Comparison of ENCODE assay signal across 10 cellular contexts in genomic region chr15:28107111-28107893, GRCh38. TPM values are rescaled to one million over a fixed set of nuclear protein-coding genes. Genes with fewer than 3 reads are reported as not detected.
DNase-seq lines count a peak whose midpoint lies in the region; ATAC-seq and TF ChIP-seq lines count a peak whose summit lies in the region.
"Had no signal": no experiment of that assay in that cellular context is flagged by ENCODE, and none has a peak within 500 bp of the region (broad histone marks: within the 10 kb centered on the region; RNA-seq: fewer than 3 reads in every experiment).

No MANE protein-coding gene starts in this region.

- no peak for TF ChIP-seq CTCF in sigmoid colon (IDR thresholded peaks at IDR 0.05)

- intact Hi-C loops in sigmoid colon (cut with DNase I), result no loop called here

- 0 out of 2 replicates have a peak, but pooled peaks cover 2% of the 10 kb centered on the region for H3K36me3 ChIP-seq in iPS DF 6.9 (ENCODE audit: control insufficient read depth, insufficient read depth, low read length)
- peaks cover 0 to 14% (median 11%) of the 10 kb centered on the region in 4 donors for H3K36me3 ChIP-seq in sigmoid colon

- no CpG with 5 or more reads among the region's 62 CpGs for WGBS in iPS DF 6.9 (ENCODE audit: insufficient coverage, insufficient read length)
- WGBS in sigmoid colon, 2 donors, result 5 to 20% methylated on average over 62 of the region's 62 CpGs

- no peak for TF ChIP-seq POLR2A in sigmoid colon (IDR thresholded peaks at IDR 0.05)

- peak; percentile 36 for ATAC-seq in GM18511 (IDR thresholded peaks at IDR 0.05; ENCODE audit: unreplicated experiment)
- ATAC-seq in activated naive CD8-positive, alpha-beta T cell treated with anti-CD3 and anti-CD28 coated beads, Interleukin-2, amount 10 ng/mL, durations not matched to agents 7 days and 5 days (ENCODE audit: low read depth), result peak; percentile 56

- H3K27me3 ChIP-seq in iPS DF 6.9 (ENCODE audit: control insufficient read depth, insufficient read depth, low read length) (peaks cover 17% of the 10 kb centered on the region), sigmoid colon (peaks cover 6 to 53% (median 34%) of the 10 kb centered on the region in 3 donors)

- H3K9me3 Mint-ChIP-seq in activated naive CD8-positive, alpha-beta T cell treated with anti-CD3 and anti-CD28 coated beads, Interleukin-2, amount 10 ng/mL, durations not matched to agents 7 days and 5 days, result no peaks in the 10 kb centered on the region

- H3K4me3 ChIP-seq in iPS DF 6.9 (ENCODE audit: low read length), result peak overlapping the region; percentile 40; the same call in 1 of the 2 replicates
- peak overlapping the region; percentile 27 to 55 (median 48) for H3K4me3 ChIP-seq in sigmoid colon

- H3K4me1 Mint-ChIP-seq in activated naive CD8-positive, alpha-beta T cell treated with anti-CD3 and anti-CD28 coated beads, Interleukin-2, amount 10 ng/mL, durations not matched to agents 7 days and 5 days, result peaks cover 12% of the 10 kb centered on the region

- H3K4me1 ChIP-seq in iPS DF 6.9 (ENCODE audit: control insufficient read depth, insufficient read depth, low read length) (no peaks in the 10 kb centered on the region; the same call in 1 of the 2 replicates), sigmoid colon (peaks cover 0 to 19% (median 18%) of the 10 kb centered on the region in 4 donors)

- H3K27me3 Mint-ChIP-seq in activated naive CD8-positive, alpha-beta T cell treated with anti-CD3 and anti-CD28 coated beads, Interleukin-2, amount 10 ng/mL, durations not matched to agents 7 days and 5 days, result peaks cover 26% of the 10 kb centered on the region

- peaks cover 6% of the 10 kb centered on the region for H3K36me3 Mint-ChIP-seq in activated naive CD8-positive, alpha-beta T cell treated with anti-CD3 and anti-CD28 coated beads, Interleukin-2, amount 10 ng/mL, durations not matched to agents 7 days and 5 days

- H3K4me3 Mint-ChIP-seq in activated naive CD8-positive, alpha-beta T cell treated with anti-CD3 and anti-CD28 coated beads, Interleukin-2, amount 10 ng/mL, durations not matched to agents 7 days and 5 days, result peak overlapping the region; percentile 80

- POLR2A ChIA-PET in activated naive CD8-positive, alpha-beta T cell treated with anti-CD3 and anti-CD28 coated beads, Interleukin-2, amount 10 ng/mL, durations not matched to agents 7 days and 5 days (lab: Charles Lee), result interaction anchor here (0.6 kb wide), 1 partner anchor 8 kb away, joined by 3 read pairs; no protein-coding TSS in a partner anchor

- H3K9me3 ChIP-seq in iPS DF 6.9 (ENCODE audit: control insufficient read depth, insufficient read depth, low read length), result no peaks in the 10 kb centered on the region
- no peaks in the 10 kb centered on the region for H3K9me3 ChIP-seq in sigmoid colon

- H3K27ac Mint-ChIP-seq in activated naive CD8-positive, alpha-beta T cell treated with anti-CD3 and anti-CD28 coated beads, Interleukin-2, amount 10 ng/mL, durations not matched to agents 7 days and 5 days, result peak overlapping the region; percentile 64

- peak; percentile 53 for DNase-seq in activated naive CD8-positive, alpha-beta T cell treated with anti-CD3 and anti-CD28 coated beads, Interleukin-2, amount 10 ng/mL, durations not matched to agents 7 days and 5 days
- no peak for DNase-seq in iPS DF 6.9 (ENCODE audit: low read depth, low spot score)
- DNase-seq in sigmoid colon, result peak; percentile 57
- no peak for DNase-seq in NOMO-1 (lab: John Stamatoyannopoulos, UW; ENCODE audit: unreplicated experiment in 2 of 2)
- no peak for DNase-seq in NCI-H524 (lab: John Stamatoyannopoulos, UW)
- DNase-seq in NCI-H345 treated with DMSO at 0.1 percent for 48 hours (lab: John Stamatoyannopoulos, UW; ENCODE audit: unreplicated experiment), result no peak
- no peak for DNase-seq in NCI-H82 (lab: John Stamatoyannopoulos, UW)

- no peak for TF ChIP-seq EP300 in sigmoid colon (IDR thresholded peaks at IDR 0.05)

- H3K27ac ChIP-seq in iPS DF 6.9 (ENCODE audit: low read length) (no peak overlapping the region), sigmoid colon (peak overlapping the region in 1 of 4 donors; percentile 14)
- H3K27ac ChIP-seq: epithelial cell of prostate, HL-60 had no signal

RNA-seq across cellular contexts. Expression of gene OCA2, which starts 8.2 kb away (rescaled TPM):
- not detected for total RNA-seq in activated naive CD8-positive, alpha-beta T cell treated with anti-CD3 and anti-CD28 coated beads, Interleukin-2, amount 10 ng/mL, durations not matched to agents 7 days and 5 days
- under 1 TPM in 1 of 4 donors, not detected in 3; 0.36 TPM for total RNA-seq in sigmoid colon
- polyA plus RNA-seq in sigmoid colon, result under 1 TPM in 1 of 3 donors, not detected in 2; 0.41 TPM

Comparison
In these comparisons a context has a peak if more than half of its experiments do, and no peak if none do; other contexts are left out.
1. DNase-seq: peak in activated naive CD8-positive, alpha-beta T cell treated with anti-CD3 and anti-CD28 coated beads, Interleukin-2, amount 10 ng/mL, durations not matched to agents 7 days and 5 days (single experiment) and sigmoid colon (single experiment); none in iPS DF 6.9 (single experiment), NOMO-1 (0 of 2), NCI-H524 (0 of 2), NCI-H345 treated with DMSO at 0.1 percent for 48 hours (single experiment) and NCI-H82 (single experiment).